ENCODE assay signal across 27 cellular contexts in genomic region chr14:90281766-90282165, GRCh38. TPM values are rescaled to one million over a fixed set of nuclear protein-coding genes. Genes with fewer than 3 reads are reported as not detected.
A peak's percentile ranks its signal among the peaks of the same experiment; 100 is the strongest.
DNase-seq lines count a peak whose midpoint lies in the region; ATAC-seq and TF ChIP-seq lines count a peak whose summit lies in the region.
"Had no signal": no experiment of that assay in that cellular context is flagged by ENCODE, and none has a peak within 500 bp of the region (broad histone marks: within the 10 kb centered on the region; RNA-seq: fewer than 3 reads in every experiment).

No MANE protein-coding gene starts in this region.

- no peak overlapping the region for H3K4me3 ChIP-seq in A673 (ENCODE audit: low read depth, low read length, poor library complexity, severe bottlenecking)
- H3K4me3 ChIP-seq: adrenal gland, gastrocnemius medialis, HAP-1, tibial nerve had no signal

- peak; percentile 55 for DNase-seq in A673 (ENCODE audit: low spot score)
- DNase-seq in HCEC 1CT, result peak; percentile 35
- no peak for DNase-seq in WTC11 (ENCODE audit: low spot score)
- no peak for DNase-seq in glutamatergic neuron
- DNase-seq in stimulated activated CD4-positive, alpha-beta T cell treated with anti-CD3 and anti-CD28 coated beads, Interleukin-12 subunit alpha, Interleukin-12 subunit beta, amount 100 ng/mL, for 4 hours, result no peak
- DNase-seq in SK-N-DZ (ENCODE audit: low spot score), result no peak
- DNase-seq in GOT3 (lab: John Stamatoyannopoulos, UW), result no peak
- DNase-seq in epidermal melanocyte (ENCODE audit: insufficient read length, low spot score), result no peak
- DNase-seq: activated CD4-positive, alpha-beta T cell treated with anti-CD3 and anti-CD28 coated beads, Interleukin-2, amount 10 ng/mL, durations not matched to agents 24 days and 14 days; activated naive CD4-positive, alpha-beta T cell treated with anti-CD3 and anti-CD28 coated beads for 36 hours; adrenal gland; effector CD8-positive, alpha-beta T cell; gastrocnemius medialis; GDM1; hippocampal formation; KBM-7; naive thymus-derived CD4-positive, alpha-beta T cell; NCI-H1417 treated with DMSO at 0.1 percent for 48 hours; NCI-H2081; NCI-H345; NCI-H774; nucleus accumbens had no signal

- peaks cover 9% of the 10 kb centered on the region for H3K4me1 ChIP-seq in A673 (ENCODE audit: insufficient read depth, low read length, poor library complexity, severe bottlenecking)
- H3K4me1 ChIP-seq: adrenal gland, gastrocnemius medialis, HAP-1 had no signal

- H3K27me3 Mint-ChIP-seq in WTC11 (ENCODE audit: low read depth), result no peaks in the 10 kb centered on the region
- no peaks in the 10 kb centered on the region for H3K27me3 Mint-ChIP-seq in glutamatergic neuron (ENCODE audit: unreplicated experiment)
- H3K27me3 Mint-ChIP-seq: activated CD4-positive, alpha-beta T cell treated with anti-CD3 and anti-CD28 coated beads, Interleukin-2, amount 10 ng/mL, durations not matched to agents 24 days and 14 days; naive thymus-derived CD4-positive, alpha-beta T cell had no signal

- TF ChIP-seq CTCF in A673 (conservative IDR thresholded peaks at IDR 0.05; ENCODE audit: low read depth, low read length), result no peak
- no peak for TF ChIP-seq CTCF in WTC11 (IDR thresholded peaks at IDR 0.05)
- no peak for TF ChIP-seq CTCF in glutamatergic neuron (IDR thresholded peaks at IDR 0.05; ENCODE audit: partially characterized antibody, unreplicated experiment)

- H3K36me3 Mint-ChIP-seq in WTC11 (peaks cover 7% of the 10 kb centered on the region), glutamatergic neuron (ENCODE audit: unreplicated experiment) (no peaks in the 10 kb centered on the region)

- H3K4me1 Mint-ChIP-seq in WTC11 (no peaks in the 10 kb centered on the region), glutamatergic neuron (ENCODE audit: low read depth, unreplicated experiment) (peaks cover 30% of the 10 kb centered on the region)
- H3K4me1 Mint-ChIP-seq: activated CD4-positive, alpha-beta T cell treated with anti-CD3 and anti-CD28 coated beads, Interleukin-2, amount 10 ng/mL, durations not matched to agents 24 days and 14 days had no signal

- H3K4me3 Mint-ChIP-seq in WTC11 (no peak overlapping the region), glutamatergic neuron (ENCODE audit: unreplicated experiment) (peak overlapping the region; percentile 65)
- H3K4me3 Mint-ChIP-seq: activated CD4-positive, alpha-beta T cell treated with anti-CD3 and anti-CD28 coated beads, Interleukin-2, amount 10 ng/mL, durations not matched to agents 24 days and 14 days; activated naive CD4-positive, alpha-beta T cell treated with anti-CD3 and anti-CD28 coated beads for 36 hours; naive thymus-derived CD4-positive, alpha-beta T cell had no signal

- CTCF ChIA-PET in A673 (lab: Charles Lee), result no interaction called here
- CTCF ChIA-PET in WTC11 (lab: Charles Lee), result interaction anchor here (1.2 kb wide), 1 partner anchor 9 kb away, joined by 3 read pairs; no protein-coding TSS in a partner anchor

- no peak overlapping the region for H3K27ac ChIP-seq in A673 (ENCODE audit: low read depth, low read length, poor library complexity, severe bottlenecking)
- H3K27ac ChIP-seq: adrenal gland, gastrocnemius medialis, tibial nerve, VCaP had no signal

- no peak for ATAC-seq in WTC11
- ATAC-seq: esophagus mucosa; gastrocnemius medialis; left lobe of liver; naive thymus-derived CD4-positive, alpha-beta T cell had no signal

- no TSS peak for BruUV-seq in A673 (replicated peaks; lab: Mats Ljungman, UMichigan)

- no peaks in the 10 kb centered on the region for H3K9me3 ChIP-seq in A673 (ENCODE audit: low read depth, low read length, poor library complexity, severe bottlenecking)
- H3K9me3 ChIP-seq: adrenal gland, gastrocnemius medialis, HAP-1, tibial nerve had no signal

- H3K9me3 Mint-ChIP-seq in WTC11, result no peaks in the 10 kb centered on the region
- H3K9me3 Mint-ChIP-seq in glutamatergic neuron (ENCODE audit: unreplicated experiment), result peaks cover 3% of the 10 kb centered on the region
- H3K9me3 Mint-ChIP-seq: activated CD4-positive, alpha-beta T cell treated with anti-CD3 and anti-CD28 coated beads, Interleukin-2, amount 10 ng/mL, durations not matched to agents 24 days and 14 days; activated naive CD4-positive, alpha-beta T cell treated with anti-CD3 and anti-CD28 coated beads for 36 hours had no signal

- H3K36me3 ChIP-seq in A673 (ENCODE audit: insufficient read depth, low read length, poor library complexity, severe bottlenecking), result peaks cover 7% of the 10 kb centered on the region
- H3K36me3 ChIP-seq: HAP-1 had no signal

- H3K27ac Mint-ChIP-seq in WTC11 (0 out of 2 replicates have a peak overlapping the region, but pooled peaks have one; percentile 23), glutamatergic neuron (ENCODE audit: unreplicated experiment) (peak overlapping the region; percentile 64)
- H3K27ac Mint-ChIP-seq: activated CD4-positive, alpha-beta T cell treated with anti-CD3 and anti-CD28 coated beads, Interleukin-2, amount 10 ng/mL, durations not matched to agents 24 days and 14 days; activated naive CD4-positive, alpha-beta T cell treated with anti-CD3 and anti-CD28 coated beads for 36 hours; naive thymus-derived CD4-positive, alpha-beta T cell had no signal

- intact Hi-C loops in A673 (cut with micrococcal nuclease; ENCODE audit: unreplicated experiment), result no loop called here

- POLR2A ChIA-PET in A673 (lab: Charles Lee; ENCODE audit: low non-redundant PET) (no interaction called here), WTC11 (lab: Charles Lee) (no interaction called here)

- H3K27me3 ChIP-seq in A673 (replicated peaks; ENCODE audit: insufficient read depth, low read depth, low read length, poor library complexity), result no peaks in the 10 kb centered on the region
- H3K27me3 ChIP-seq: adrenal gland, gastrocnemius medialis, tibial nerve had no signal

TF ChIP-seq in WTC11, 78 proteins besides CTCF, POLR2A, EP300 and RAD21:
- TF ChIP-seq ZNF396 (CRISPR knock-in tag; IDR thresholded peaks at IDR 0.05; ENCODE audit: borderline replicate concordance) (no peak), FOXK1 (CRISPR knock-in tag; IDR thresholded peaks at IDR 0.05) (no peak), OVOL2 (CRISPR knock-in tag; IDR thresholded peaks at IDR 0.05; ENCODE audit: borderline replicate concordance) (no peak), ZBTB21 (CRISPR knock-in tag; IDR thresholded peaks at IDR 0.05; ENCODE audit: borderline replicate concordance) (no peak), PRDM15 (CRISPR knock-in tag; IDR thresholded peaks at IDR 0.05) (no peak), ZSCAN18 (CRISPR knock-in tag; IDR thresholded peaks at IDR 0.05) (no peak), CREB1 (CRISPR knock-in tag; IDR thresholded peaks at IDR 0.05) (no peak), ATF1 (CRISPR knock-in tag; IDR thresholded peaks at IDR 0.05) (no peak)
- TF ChIP-seq, protein P1, sequence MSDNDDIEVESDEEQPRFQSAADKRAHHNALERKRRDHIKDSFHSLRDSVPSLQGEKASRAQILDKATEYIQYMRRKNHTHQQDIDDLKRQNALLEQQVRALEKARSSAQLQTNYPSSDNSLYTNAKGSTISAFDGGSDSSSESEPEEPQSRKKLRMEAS (CRISPR knock-in tag; IDR thresholded peaks at IDR 0.05), result no peak

RNA-seq across cellular contexts. Expression of gene PSMC1, which starts 25.4 kb away (rescaled TPM):
- total RNA-seq in A673 (2021), result 278 and 318 TPM in 2 replicates
- total RNA-seq in WTC11 (2021), result 75.9 to 92.8 TPM (median 88.9 TPM) in 3 replicates
- total RNA-seq in glutamatergic neuron (ENCODE audit: unreplicated experiment), result 113 TPM
- 163 and 174 TPM in 2 replicates for polyA plus RNA-seq in SK-N-DZ (2014; cell fraction: cytosol; rRNA removed)
- polyA plus RNA-seq in SK-N-DZ (2014; cell fraction: nucleus; rRNA removed), result 60.4 and 86.3 TPM in 2 replicates

RNA-seq across cellular contexts. Expression of gene NRDE2, which starts 50.0 kb away (rescaled TPM):
- total RNA-seq in A673 (2021), result 19.7 and 21.1 TPM in 2 replicates
- total RNA-seq in WTC11 (2021), result 12.1 to 13.5 TPM (median 12.2 TPM) in 3 replicates
- total RNA-seq in glutamatergic neuron (ENCODE audit: unreplicated experiment), result 22.4 TPM
- 3.9 and 5.4 TPM in 2 replicates for polyA plus RNA-seq in SK-N-DZ (2014; cell fraction: cytosol; rRNA removed)
- polyA plus RNA-seq in SK-N-DZ (2014; cell fraction: nucleus; rRNA removed), result 7.1 and 7.6 TPM in 2 replicates

Comparison
In these comparisons a context has a peak if more than half of its experiments do, and no peak if none do; other contexts are left out.
1. DNase-seq: peak in A673 (single experiment) and HCEC 1CT (single experiment); none in WTC11 (single experiment), glutamatergic neuron (single experiment), stimulated activated CD4-positive, alpha-beta T cell treated with anti-CD3 and anti-CD28 coated beads, Interleukin-12 subunit alpha, Interleukin-12 subunit beta, amount 100 ng/mL, for 4 hours (single experiment), SK-N-DZ (single experiment), GOT3 (single experiment) and epidermal melanocyte (single experiment).